Comparison of ENCODE assay signal across 16 cellular contexts in genomic region chr13:110228936-110229904, GRCh38.
DNase-seq lines count a peak whose midpoint lies in the region; ATAC-seq and TF ChIP-seq lines count a peak whose summit lies in the region.
"Had no signal": no experiment of that assay in that cellular context is flagged by ENCODE, and none has a peak within 500 bp of the region (broad histone marks: within the 10 kb centered on the region; RNA-seq: fewer than 3 reads in every experiment).

No MANE protein-coding gene starts in this region.

- TF ChIP-seq CTCF in right atrium auricular region (IDR thresholded peaks at IDR 0.05) = no peak
- no peak for TF ChIP-seq CTCF in choroid plexus epithelial cell (conservative IDR thresholded peaks at IDR 0.05; ENCODE audit: low read depth, low read length)

- H3K27me3 ChIP-seq in right atrium auricular region (no peaks in the 10 kb centered on the region), mesendoderm (ENCODE audit: insufficient read depth, low read length, poor library complexity) (no peaks in the 10 kb centered on the region)

- no peaks in the 10 kb centered on the region for H3K79me2 ChIP-seq in mesendoderm (ENCODE audit: control insufficient read depth, insufficient read depth, low read length)

- no peaks in the 10 kb centered on the region for H3K79me1 ChIP-seq in mesendoderm (ENCODE audit: low read length)

- no peak overlapping the region for H4K8ac ChIP-seq in mesendoderm (ENCODE audit: low read depth, low read length)

- no peak overlapping the region for H3K18ac ChIP-seq in mesendoderm (ENCODE audit: low read length)

- H2BK5ac ChIP-seq in mesendoderm (ENCODE audit: low read length) = no peak overlapping the region

- H3K56ac ChIP-seq in mesendoderm (ENCODE audit: low read length) = peak overlapping the region; percentile 30

- H3K9me3 ChIP-seq in right atrium auricular region = no peaks in the 10 kb centered on the region
- H3K9me3 ChIP-seq: prostate gland had no signal

- H3K9ac ChIP-seq in mesendoderm (ENCODE audit: low read length) = no peak overlapping the region

- H2AK5ac ChIP-seq in mesendoderm (ENCODE audit: low read length) = no peak overlapping the region

- peaks cover 0 to 78% of the 10 kb centered on the region in 2 donors for H3K4me1 ChIP-seq in right atrium auricular region
- H3K4me1 ChIP-seq in mesendoderm (ENCODE audit: control insufficient read depth, low read depth, low read length) = no peaks in the 10 kb centered on the region
- H3K4me1 ChIP-seq: prostate gland had no signal

- no peak overlapping the region for H2BK120ac ChIP-seq in mesendoderm (ENCODE audit: low read depth, low read length)

- H3K4ac ChIP-seq in mesendoderm (ENCODE audit: low read depth, low read length) = no peak overlapping the region

- intact Hi-C loops in Right ventricle myocardium inferior (cut with DNase I) = loop anchor here (5.0 kb wide), 1 partner anchor 33 kb away; no protein-coding TSS in a partner anchor

- H3K36me3 ChIP-seq in right atrium auricular region (peaks cover 12% of the 10 kb centered on the region), mesendoderm (ENCODE audit: control insufficient read depth, insufficient read depth, low read length) (no peaks in the 10 kb centered on the region)
- H3K36me3 ChIP-seq: prostate gland had no signal

- DNase-seq in right atrium auricular region (ENCODE audit: low spot score) (no peak), Right ventricle myocardium inferior (ENCODE audit: missing footprints) (no peak), choroid plexus epithelial cell (ENCODE audit: low read depth) (peak; percentile 71), mesendoderm (no peak), ureter (ENCODE audit: low spot score) (peak; percentile 39), putamen (ENCODE audit: low spot score) (no peak), NCI-H82 treated with DMSO at 0.1 percent for 48 hours (lab: John Stamatoyannopoulos, UW; ENCODE audit: unreplicated experiment) (no peak)
- no peak for DNase-seq in activated CD4-positive, alpha-beta T cell treated with anti-CD3 and anti-CD28 coated beads for 48 hours
- DNase-seq: activated CD8-positive, alpha-beta memory T cell treated with anti-CD3 and anti-CD28 coated beads for 24 hours; activated gamma-delta T cell; effector memory CD4-positive, alpha-beta T cell; Kasumi-1; NCI-H1436 treated with DMSO at 0.1 percent for 48 hours; stimulated activated CD4-positive, alpha-beta T cell treated with anti-CD3 and anti-CD28 coated beads, Interleukin-2, amount 100 ng/mL, for 24 hours; SW 1271 had no signal

- no peak overlapping the region for H3K23ac ChIP-seq in mesendoderm (ENCODE audit: low read length)

- H4K5ac ChIP-seq in mesendoderm (ENCODE audit: low read length) = no peak overlapping the region

- H3K27ac ChIP-seq in right atrium auricular region (peak overlapping the region; percentile 37 to 58), mesendoderm (ENCODE audit: low read depth, low read length) (no peak overlapping the region)
- H3K27ac ChIP-seq: prostate gland had no signal

- H3K4me3 ChIP-seq in right atrium auricular region = no peak overlapping the region
- no peak overlapping the region for H3K4me3 ChIP-seq in choroid plexus epithelial cell (ENCODE audit: low read depth, low read length)
- no peak overlapping the region for H3K4me3 ChIP-seq in mesendoderm (ENCODE audit: low read length)
- H3K4me3 ChIP-seq: prostate gland had no signal

- H3K4me2 ChIP-seq in mesendoderm (ENCODE audit: low read length) = no peak overlapping the region

- ATAC-seq in Right ventricle myocardium inferior = no peak

- no CpG with 5 or more reads among the region's 15 CpGs for WGBS in mesendoderm (ENCODE audit: extremely low coverage, insufficient coverage, low lambda C conversion rate)

- H2BK15ac ChIP-seq in mesendoderm (replicated peaks; ENCODE audit: low read depth) = no peak overlapping the region

Comparison
In these comparisons a context has a peak if more than half of its experiments do, and no peak if none do; other contexts are left out.
1. DNase-seq: peak in choroid plexus epithelial cell (single experiment) and ureter (single experiment); none in right atrium auricular region (single experiment), Right ventricle myocardium inferior (single experiment), mesendoderm (single experiment), activated CD4-positive, alpha-beta T cell treated with anti-CD3 and anti-CD28 coated beads for 48 hours (single experiment), putamen (single experiment) and NCI-H82 treated with DMSO at 0.1 percent for 48 hours (single experiment).